ENCODE assay signal across 17 cellular contexts in genomic region chr15:22851513-22851912, GRCh38. TPM values are rescaled to one million over a fixed set of nuclear protein-coding genes. Genes with fewer than 3 reads are reported as not detected.
DNase-seq lines count a peak whose midpoint lies in the region; ATAC-seq, FAIRE-seq and TF ChIP-seq lines count a peak whose summit lies in the region.
"Had no signal": no experiment of that assay in that cellular context is flagged by ENCODE, and none has a peak within 500 bp of the region (broad histone marks: within the 10 kb centered on the region; RNA-seq: fewer than 3 reads in every experiment).

No MANE protein-coding gene starts in this region.

- no peaks in the 10 kb centered on the region for H3K27me3 ChIP-seq in small intestine (ENCODE audit: control insufficient read depth in 2 of 2, insufficient read depth in 2 of 2, low read length in 2 of 2)
- H3K27me3 ChIP-seq: BLaER1 treated with 17β-estradiol and CSF1 and Interleukin-3, amounts not matched to agents 10 nM and 100 nM had no signal

- peaks cover 27% of the 10 kb centered on the region for H3K4me1 Mint-ChIP-seq in activated CD8-positive, alpha-beta T cell treated with anti-CD3 and anti-CD28 coated beads for 36 hours (ENCODE audit: low read depth)
- peaks cover 16% of the 10 kb centered on the region for H3K4me1 Mint-ChIP-seq in activated CD8-positive, alpha-beta T cell treated with anti-CD3 and anti-CD28 coated beads, Interleukin-2, amount 10 ng/mL, durations not matched to agents 7 days and 5 days (ENCODE audit: low read depth)
- H3K4me1 Mint-ChIP-seq in stimulated activated naive CD8-positive, alpha-beta T cell treated with anti-CD3 and anti-CD28 coated beads, Interleukin-15, amount 100 ng/mL, for 72 hours, result no peaks in the 10 kb centered on the region
- peaks cover 14% of the 10 kb centered on the region for H3K4me1 Mint-ChIP-seq in activated T-helper 17 cell treated with anti-CD3 and anti-CD28 coated beads, Interleukin-2, amount 50 U/mL, for 72 hours

- intact Hi-C loops in activated CD8-positive, alpha-beta T cell treated with anti-CD3 and anti-CD28 coated beads for 36 hours (cut with micrococcal nuclease), result no loop called here

- H3K27ac Mint-ChIP-seq in activated CD8-positive, alpha-beta T cell treated with anti-CD3 and anti-CD28 coated beads for 36 hours, result peak overlapping the region; percentile 20
- no peak overlapping the region for H3K27ac Mint-ChIP-seq in activated CD8-positive, alpha-beta T cell treated with anti-CD3 and anti-CD28 coated beads, Interleukin-2, amount 10 ng/mL, durations not matched to agents 7 days and 5 days
- H3K27ac Mint-ChIP-seq in stimulated activated naive CD8-positive, alpha-beta T cell treated with anti-CD3 and anti-CD28 coated beads, Interleukin-15, amount 100 ng/mL, for 72 hours, result no peak overlapping the region
- H3K27ac Mint-ChIP-seq in activated T-helper 17 cell treated with anti-CD3 and anti-CD28 coated beads, Interleukin-2, amount 50 U/mL, for 72 hours, result peak overlapping the region; percentile 11
- H3K27ac Mint-ChIP-seq: HFFc6 had no signal

- no peak for DNase-seq in activated CD8-positive, alpha-beta T cell treated with anti-CD3 and anti-CD28 coated beads for 36 hours
- DNase-seq in activated CD8-positive, alpha-beta T cell treated with anti-CD3 and anti-CD28 coated beads, Interleukin-2, amount 10 ng/mL, durations not matched to agents 7 days and 5 days, result no peak
- DNase-seq in stimulated activated naive CD8-positive, alpha-beta T cell treated with anti-CD3 and anti-CD28 coated beads, Interleukin-15, Interleukin-2, amounts not matched to agents 100 U/mL and 50 U/mL, for 24 hours, result no peak
- no peak for DNase-seq in stimulated activated naive CD8-positive, alpha-beta T cell treated with anti-CD3 and anti-CD28 coated beads, Interleukin-15, amount 100 ng/mL, for 72 hours
- DNase-seq in small intestine (no peak), inferior parietal cortex (ENCODE audit: extremely low spot score) (no peak)
- DNase-seq: ACHN; CD4-positive, CD25-positive, alpha-beta regulatory T cell; DMS79; HCEC 1CT; HFFc6 had no signal

- POLR2A ChIA-PET in activated CD8-positive, alpha-beta T cell treated with anti-CD3 and anti-CD28 coated beads for 36 hours (lab: Charles Lee), result interaction anchor here (0.6 kb wide), 1 partner anchor 16 kb away, joined by 3 read pairs; no protein-coding TSS in a partner anchor
- POLR2A ChIA-PET in activated CD8-positive, alpha-beta T cell treated with anti-CD3 and anti-CD28 coated beads, Interleukin-2, amount 10 ng/mL, durations not matched to agents 7 days and 5 days (lab: Charles Lee), result no interaction called here

- H3K36me3 ChIP-seq in small intestine (ENCODE audit: control insufficient read depth in 2 of 2, insufficient read depth in 2 of 2, low read length in 2 of 2), result peaks cover 3 to 17% of the 10 kb centered on the region in 2 donors

- no peak overlapping the region for H3K27ac ChIP-seq in small intestine (ENCODE audit: low read depth in 1 of 2, low read length in 1 of 2)
- H3K27ac ChIP-seq: BLaER1 treated with 17β-estradiol and CSF1 and Interleukin-3, amounts not matched to agents 10 nM and 100 nM had no signal

- H3K9me3 Mint-ChIP-seq in activated CD8-positive, alpha-beta T cell treated with anti-CD3 and anti-CD28 coated beads for 36 hours, result no peaks in the 10 kb centered on the region
- no peaks in the 10 kb centered on the region for H3K9me3 Mint-ChIP-seq in activated CD8-positive, alpha-beta T cell treated with anti-CD3 and anti-CD28 coated beads, Interleukin-2, amount 10 ng/mL, durations not matched to agents 7 days and 5 days (ENCODE audit: insufficient read depth)
- H3K9me3 Mint-ChIP-seq in stimulated activated naive CD8-positive, alpha-beta T cell treated with anti-CD3 and anti-CD28 coated beads, Interleukin-15, amount 100 ng/mL, for 72 hours, result no peaks in the 10 kb centered on the region
- H3K9me3 Mint-ChIP-seq in activated T-helper 17 cell treated with anti-CD3 and anti-CD28 coated beads, Interleukin-2, amount 50 U/mL, for 72 hours, result no peaks in the 10 kb centered on the region
- H3K9me3 Mint-ChIP-seq: CD4-positive, CD25-positive, alpha-beta regulatory T cell; HFFc6 had no signal

- no peak for ATAC-seq in activated CD8-positive, alpha-beta T cell treated with anti-CD3 and anti-CD28 coated beads for 36 hours
- no peak for ATAC-seq in activated CD8-positive, alpha-beta T cell treated with anti-CD3 and anti-CD28 coated beads, Interleukin-2, amount 10 ng/mL, durations not matched to agents 7 days and 5 days
- peak; percentile 40 for ATAC-seq in stimulated activated naive CD8-positive, alpha-beta T cell treated with anti-CD3 and anti-CD28 coated beads, Interleukin-15, Interleukin-2, amounts not matched to agents 100 U/mL and 50 U/mL, for 24 hours
- no peak for ATAC-seq in stimulated activated naive CD8-positive, alpha-beta T cell treated with anti-CD3 and anti-CD28 coated beads, Interleukin-15, amount 100 ng/mL, for 72 hours
- ATAC-seq in activated T-helper 17 cell treated with anti-CD3 and anti-CD28 coated beads, Interleukin-2, amount 50 U/mL, for 72 hours (replicated peaks), result no peak
- no peak for ATAC-seq in HG03045 (IDR thresholded peaks at IDR 0.05; ENCODE audit: unreplicated experiment)
- ATAC-seq: GM12878 had no signal

- H3K36me3 Mint-ChIP-seq in activated CD8-positive, alpha-beta T cell treated with anti-CD3 and anti-CD28 coated beads for 36 hours (ENCODE audit: low read depth), result peaks cover 39% of the 10 kb centered on the region
- H3K36me3 Mint-ChIP-seq in activated CD8-positive, alpha-beta T cell treated with anti-CD3 and anti-CD28 coated beads, Interleukin-2, amount 10 ng/mL, durations not matched to agents 7 days and 5 days (ENCODE audit: low read depth), result peaks cover 47% of the 10 kb centered on the region
- H3K36me3 Mint-ChIP-seq in activated T-helper 17 cell treated with anti-CD3 and anti-CD28 coated beads, Interleukin-2, amount 50 U/mL, for 72 hours (ENCODE audit: low read depth), result peaks cover 93% of the 10 kb centered on the region

- no peak overlapping the region for H3K4me3 Mint-ChIP-seq in activated CD8-positive, alpha-beta T cell treated with anti-CD3 and anti-CD28 coated beads for 36 hours
- H3K4me3 Mint-ChIP-seq in activated CD8-positive, alpha-beta T cell treated with anti-CD3 and anti-CD28 coated beads, Interleukin-2, amount 10 ng/mL, durations not matched to agents 7 days and 5 days, result no peak overlapping the region
- no peak overlapping the region for H3K4me3 Mint-ChIP-seq in stimulated activated naive CD8-positive, alpha-beta T cell treated with anti-CD3 and anti-CD28 coated beads, Interleukin-15, amount 100 ng/mL, for 72 hours
- no peak overlapping the region for H3K4me3 Mint-ChIP-seq in activated T-helper 17 cell treated with anti-CD3 and anti-CD28 coated beads, Interleukin-2, amount 50 U/mL, for 72 hours
- H3K4me3 Mint-ChIP-seq: CD4-positive, CD25-positive, alpha-beta regulatory T cell; HFFc6 had no signal

- no peaks in the 10 kb centered on the region for H3K4me1 ChIP-seq in small intestine (ENCODE audit: control insufficient read depth in 2 of 2, insufficient read depth in 1 of 2, low read depth in 1 of 2, low read length in 1 of 2)

- no peaks in the 10 kb centered on the region for H3K27me3 Mint-ChIP-seq in activated CD8-positive, alpha-beta T cell treated with anti-CD3 and anti-CD28 coated beads for 36 hours
- H3K27me3 Mint-ChIP-seq in activated CD8-positive, alpha-beta T cell treated with anti-CD3 and anti-CD28 coated beads, Interleukin-2, amount 10 ng/mL, durations not matched to agents 7 days and 5 days (ENCODE audit: low read depth), result no peaks in the 10 kb centered on the region
- H3K27me3 Mint-ChIP-seq in stimulated activated naive CD8-positive, alpha-beta T cell treated with anti-CD3 and anti-CD28 coated beads, Interleukin-15, amount 100 ng/mL, for 72 hours, result no peaks in the 10 kb centered on the region
- H3K27me3 Mint-ChIP-seq in activated T-helper 17 cell treated with anti-CD3 and anti-CD28 coated beads, Interleukin-2, amount 50 U/mL, for 72 hours, result no peaks in the 10 kb centered on the region
- H3K27me3 Mint-ChIP-seq: CD4-positive, CD25-positive, alpha-beta regulatory T cell had no signal

- CTCF ChIA-PET in activated CD8-positive, alpha-beta T cell treated with anti-CD3 and anti-CD28 coated beads for 36 hours (lab: Charles Lee), result no interaction called here
- CTCF ChIA-PET in activated CD8-positive, alpha-beta T cell treated with anti-CD3 and anti-CD28 coated beads, Interleukin-2, amount 10 ng/mL, durations not matched to agents 7 days and 5 days (lab: Charles Lee), result no interaction called here

- TF ChIP-seq CTCF in activated CD8-positive, alpha-beta T cell treated with anti-CD3 and anti-CD28 coated beads for 36 hours (IDR thresholded peaks at IDR 0.05), result no peak

- no peak overlapping the region for H3K4me3 ChIP-seq in small intestine (ENCODE audit: low read depth in 1 of 2, low read length in 2 of 2)
- H3K4me3 ChIP-seq: BLaER1 treated with 17β-estradiol and CSF1 and Interleukin-3, amounts not matched to agents 10 nM and 100 nM; GM12878 had no signal

- H3K9me3 ChIP-seq in small intestine (ENCODE audit: control insufficient read depth, low read depth), result no peaks in the 10 kb centered on the region
- H3K9me3 ChIP-seq: BLaER1 treated with 17β-estradiol and CSF1 and Interleukin-3, amounts not matched to agents 10 nM and 100 nM had no signal

- 80 to 85% (median 84%) methylated on average over 4 of the region's 4 CpGs for WGBS in small intestine, 3 donors

- FAIRE-seq in small intestine (lab: Jason Lieb, UNC), result no peak
- FAIRE-seq: GM12878, GM18507, HTR-8/SVneo had no signal

RNA-seq across cellular contexts. Expression of gene NIPA2, which starts 13.0 kb away (rescaled TPM):
- 10 to 100 TPM; 59.2 to 61.5 TPM for total RNA-seq in activated CD8-positive, alpha-beta T cell treated with anti-CD3 and anti-CD28 coated beads for 36 hours
- 10 to 100 TPM; 53.7 to 59.5 TPM for total RNA-seq in activated CD8-positive, alpha-beta T cell treated with anti-CD3 and anti-CD28 coated beads, Interleukin-2, amount 10 ng/mL, durations not matched to agents 7 days and 5 days
- total RNA-seq in activated T-helper 17 cell treated with anti-CD3 and anti-CD28 coated beads, Interleukin-2, amount 50 U/mL, for 72 hours, result 10 to 100 TPM; 39.9 to 90.7 TPM
- polyA plus RNA-seq in small intestine, result 10 to 100 TPM; 15.0 to 40.3 (median 21.1) TPM

Comparison
In these comparisons a context has a peak if more than half of its experiments do, and no peak if none do; other contexts are left out.
1. H3K27ac Mint-ChIP-seq: peak in activated CD8-positive, alpha-beta T cell treated with anti-CD3 and anti-CD28 coated beads for 36 hours (single experiment) and activated T-helper 17 cell treated with anti-CD3 and anti-CD28 coated beads, Interleukin-2, amount 50 U/mL, for 72 hours (single experiment); none in activated CD8-positive, alpha-beta T cell treated with anti-CD3 and anti-CD28 coated beads, Interleukin-2, amount 10 ng/mL, durations not matched to agents 7 days and 5 days (single experiment) and stimulated activated naive CD8-positive, alpha-beta T cell treated with anti-CD3 and anti-CD28 coated beads, Interleukin-15, amount 100 ng/mL, for 72 hours (0 of 2).